In genomic region chr7:8035647-8036518, GRCh38 we compare ENCODE assay signal across 8 cellular contexts.
DNase-seq lines count a peak whose midpoint lies in the region; ATAC-seq, FAIRE-seq and TF ChIP-seq lines count a peak whose summit lies in the region.

No MANE protein-coding gene starts in this region.

- POLR2A ChIA-PET in activated B cell treated with CpG ODN at 0.5 μM for 24 hours (lab: Charles Lee): interaction anchor here (1.2 to 2.6 kb wide), 3 partner anchors 66 to 395 kb away, joined by 5 to 11 read pairs (median 7); partner anchors contain the start of gene UMAD1

- ATAC-seq in GM19395 (IDR thresholded peaks at IDR 0.05; ENCODE audit: unreplicated experiment) (peak; percentile 70), activated B cell treated with CpG ODN at 0.5 μM for 24 hours (ENCODE audit: low read depth) (peak; percentile 92), GM21528 (IDR thresholded peaks at IDR 0.05; ENCODE audit: low FRiP score, unreplicated experiment) (no peak)

- intact Hi-C loops in activated B cell treated with CpG ODN at 0.5 μM for 24 hours (cut with micrococcal nuclease): loop anchor here (1.0 to 5.0 kb wide), 4 partner anchors 156 to 441 kb away; no protein-coding TSS in a partner anchor

- FAIRE-seq in islet of Langerhans (lab: Jason Lieb, UNC): peak; percentile 56

- H3K9me3 Mint-ChIP-seq in activated B cell treated with CpG ODN at 0.5 μM for 24 hours: no peaks in the 10 kb centered on the region

- TF ChIP-seq CTCF in LNCAP (IDR thresholded peaks at IDR 0.05) (peak; percentile 76), activated B cell treated with CpG ODN at 0.5 μM for 24 hours (IDR thresholded peaks at IDR 0.05) (no peak)

- peak overlapping the region; percentile 21 for H3K27ac Mint-ChIP-seq in activated B cell treated with CpG ODN at 0.5 μM for 24 hours

- CTCF ChIA-PET in activated B cell treated with CpG ODN at 0.5 μM for 24 hours (lab: Charles Lee): interaction anchor here (0.7 to 3.2 kb wide), 14 partner anchors 19 to 497 kb away, joined by 3 to 45 read pairs (median 4); no protein-coding TSS in a partner anchor

- DNase-seq in DMS114 treated with DMSO at 0.1 percent for 48 hours (lab: John Stamatoyannopoulos, UW; ENCODE audit: unreplicated experiment) (peak; percentile 16), activated B cell treated with CpG ODN at 0.5 μM for 24 hours (no peak), NCI-H2196 treated with DMSO at 0.1 percent for 48 hours (lab: John Stamatoyannopoulos, UW; ENCODE audit: unreplicated experiment) (no peak), NCI-H774 (lab: John Stamatoyannopoulos, UW) (no peak)

- peaks cover 10% of the 10 kb centered on the region for H3K4me1 Mint-ChIP-seq in activated B cell treated with CpG ODN at 0.5 μM for 24 hours

- peaks cover 24% of the 10 kb centered on the region for H3K36me3 Mint-ChIP-seq in activated B cell treated with CpG ODN at 0.5 μM for 24 hours (ENCODE audit: low read depth)

- no peak overlapping the region for H3K4me3 Mint-ChIP-seq in activated B cell treated with CpG ODN at 0.5 μM for 24 hours

- no peaks in the 10 kb centered on the region for H3K27me3 Mint-ChIP-seq in activated B cell treated with CpG ODN at 0.5 μM for 24 hours
